Comparison of ENCODE assay signal across 15 cellular contexts in genomic region chr4:1099270-1099669, GRCh38. TPM values are rescaled to one million over a fixed set of nuclear protein-coding genes. Genes with fewer than 3 reads are reported as not detected.
DNase-seq lines count a peak whose midpoint lies in the region; ATAC-seq and TF ChIP-seq lines count a peak whose summit lies in the region.
"Had no signal": no experiment of that assay in that cellular context is flagged by ENCODE, and none has a peak within 500 bp of the region (broad histone marks: within the 10 kb centered on the region; RNA-seq: fewer than 3 reads in every experiment).

No MANE protein-coding gene starts in this region.

- POLR2A ChIA-PET in MCF 10A (lab: Yijun Ruan, JAX), result no interaction called here

- intact Hi-C loops in body of pancreas (cut with DNase I), result no loop called here
- intact Hi-C loops in MCF 10A (cut with micrococcal nuclease), result no loop called here

- peaks cover 37% of the 10 kb centered on the region for H3K4me1 ChIP-seq in body of pancreas
- H3K4me1 ChIP-seq in neural progenitor cell, result no peaks in the 10 kb centered on the region
- H3K4me1 ChIP-seq: A549, BE2C had no signal

- H3K36me3 ChIP-seq in H7 (replicated peaks; ENCODE audit: control insufficient read depth, insufficient read depth, low read length) (no peaks in the 10 kb centered on the region), body of pancreas (replicated peaks in 1 of 2; ENCODE audit: insufficient read depth in 1 of 2, low read depth in 2 of 2) (no peaks in the 10 kb centered on the region), neural progenitor cell (no peaks in the 10 kb centered on the region)
- H3K36me3 ChIP-seq: BE2C had no signal

- H3K27me3 Mint-ChIP-seq in neural progenitor cell (ENCODE audit: insufficient read depth, low read depth) (peaks cover 2% of the 10 kb centered on the region), MCF 10A (ENCODE audit: insufficient read depth, unreplicated experiment) (no peaks in the 10 kb centered on the region)

- H3K79me2 ChIP-seq in neural progenitor cell (ENCODE audit: low read depth), result no peaks in the 10 kb centered on the region

- H3K9ac ChIP-seq in neural progenitor cell, result no peak overlapping the region

- H3K4me1 Mint-ChIP-seq in neural progenitor cell (peaks cover 7% of the 10 kb centered on the region), MCF 10A (ENCODE audit: insufficient read depth, unreplicated experiment) (no peaks in the 10 kb centered on the region)
- H3K4me1 Mint-ChIP-seq: CD4-positive, alpha-beta memory T cell had no signal

- H3K27me3 ChIP-seq in H7 (ENCODE audit: control insufficient read depth, insufficient read depth, low read length) (no peaks in the 10 kb centered on the region), body of pancreas (no peaks in the 10 kb centered on the region), neural progenitor cell (no peaks in the 10 kb centered on the region)

- no TSS peak for BruUV-seq in MCF 10A (replicated peaks; lab: Mats Ljungman, UMichigan)

- no peak for TF ChIP-seq POLR2A in body of pancreas (IDR thresholded peaks at IDR 0.05)

- H4K20me1 ChIP-seq in neural progenitor cell (ENCODE audit: low read depth), result no peaks in the 10 kb centered on the region

- H3K36me3 Mint-ChIP-seq in neural progenitor cell, result peaks cover 2% of the 10 kb centered on the region
- no peaks in the 10 kb centered on the region for H3K36me3 Mint-ChIP-seq in MCF 10A (ENCODE audit: insufficient read depth, unreplicated experiment)
- H3K36me3 Mint-ChIP-seq: CD4-positive, alpha-beta memory T cell had no signal

- DNase-seq in H7, result peak; percentile 22
- no peak for DNase-seq in body of pancreas
- no peak for DNase-seq in neural progenitor cell (ENCODE audit: low spot score)
- DNase-seq in GM03348 (ENCODE audit: low spot score), result no peak
- DNase-seq in MCF 10A (ENCODE audit: unreplicated experiment), result no peak
- DNase-seq: BE2C; CD4-positive, alpha-beta memory T cell; DMS79; IMR-90 had no signal

- H3K4me3 ChIP-seq in H7 (ENCODE audit: insufficient read depth, low read depth, low read length) (no peak overlapping the region), body of pancreas (no peak overlapping the region), neural progenitor cell (no peak overlapping the region)
- H3K4me3 ChIP-seq: A549 had no signal

- H3K27ac Mint-ChIP-seq in neural progenitor cell, result peak overlapping the region; percentile 15
- H3K27ac Mint-ChIP-seq in MCF 10A (ENCODE audit: low read depth, unreplicated experiment), result no peak overlapping the region
- H3K27ac Mint-ChIP-seq: CD4-positive, alpha-beta memory T cell had no signal

- no peak for TF ChIP-seq CTCF in body of pancreas (IDR thresholded peaks at IDR 0.05)
- TF ChIP-seq CTCF in neural progenitor cell (IDR thresholded peaks at IDR 0.05), result no peak
- no peak for TF ChIP-seq CTCF in MCF 10A (IDR thresholded peaks at IDR 0.05; ENCODE audit: unreplicated experiment)

- 66 to 71% methylated on average over 9 of the region's 9 CpGs for WGBS in body of pancreas, 2 donors

- H3K27ac ChIP-seq in body of pancreas (peak overlapping the region; percentile 90 to 97 (median 93)), neural progenitor cell (no peak overlapping the region)
- H3K27ac ChIP-seq: A549, C4-2B had no signal

- H2AFZ ChIP-seq in neural progenitor cell (replicated peaks), result no peak overlapping the region

- H3K9me3 ChIP-seq in body of pancreas (no peaks in the 10 kb centered on the region), neural progenitor cell (ENCODE audit: low read depth) (no peaks in the 10 kb centered on the region)
- H3K9me3 ChIP-seq: A549, BE2C had no signal

- no peak for ATAC-seq in body of pancreas
- no peak for ATAC-seq in GM19467 (IDR thresholded peaks at IDR 0.05; ENCODE audit: unreplicated experiment)
- ATAC-seq: A549 had no signal

- H3K9me3 Mint-ChIP-seq in neural progenitor cell, result peaks cover 5% of the 10 kb centered on the region
- no peaks in the 10 kb centered on the region for H3K9me3 Mint-ChIP-seq in MCF 10A (ENCODE audit: unreplicated experiment)
- H3K9me3 Mint-ChIP-seq: CD4-positive, alpha-beta memory T cell had no signal

- CTCF ChIA-PET in MCF 10A (lab: Yijun Ruan, JAX), result interaction anchor here (0.6 kb wide), 1 partner anchor 10 kb away, joined by 3 read pairs; no protein-coding TSS in a partner anchor

- H3F3A ChIP-seq in neural progenitor cell (ENCODE audit: low read depth), result no peaks in the 10 kb centered on the region

- no peak overlapping the region for H3K4me2 ChIP-seq in neural progenitor cell
- H3K4me2 ChIP-seq: A549 had no signal

- H3K4me3 Mint-ChIP-seq in neural progenitor cell (no peak overlapping the region), MCF 10A (ENCODE audit: unreplicated experiment) (no peak overlapping the region)

RNA-seq across cellular contexts. Expression of gene RNF212, which starts 14.1 kb away (rescaled TPM):
- 28.0 and 59.8 TPM in 2 replicates for total RNA-seq in H7 (2014; rRNA removed; shearing (Covaris generic))
- total RNA-seq in body of pancreas, result 10 to 100 TPM in 1 of 2 donors, 1 to 10 TPM in 1; 8.2 to 20.5 TPM
- total RNA-seq in neural progenitor cell (ENCODE audit: low replicate concordance), result 3.4 and 3.7 TPM in 2 replicates
- total RNA-seq in MCF 10A (2022), result not detected in 2 replicates
- total RNA-seq: G401, H4, HT-29 had no signal
